ENCODE assay signal across 1 cellular context in genomic region chr18:44837491-44838185, GRCh38.
TF ChIP-seq lines count a peak whose summit lies in the region.

No MANE protein-coding gene starts in this region.

TF ChIP-seq in SK-N-SH, 30 proteins besides CTCF, POLR2A, EP300 and RAD21 (continued from another document):
- no peak for TF ChIP-seq REST (IDR thresholded peaks at IDR 0.05; ENCODE audit: low read depth, low read length)
